ENCODE assay signal across 8 cellular contexts in the genomic region with DNA sequence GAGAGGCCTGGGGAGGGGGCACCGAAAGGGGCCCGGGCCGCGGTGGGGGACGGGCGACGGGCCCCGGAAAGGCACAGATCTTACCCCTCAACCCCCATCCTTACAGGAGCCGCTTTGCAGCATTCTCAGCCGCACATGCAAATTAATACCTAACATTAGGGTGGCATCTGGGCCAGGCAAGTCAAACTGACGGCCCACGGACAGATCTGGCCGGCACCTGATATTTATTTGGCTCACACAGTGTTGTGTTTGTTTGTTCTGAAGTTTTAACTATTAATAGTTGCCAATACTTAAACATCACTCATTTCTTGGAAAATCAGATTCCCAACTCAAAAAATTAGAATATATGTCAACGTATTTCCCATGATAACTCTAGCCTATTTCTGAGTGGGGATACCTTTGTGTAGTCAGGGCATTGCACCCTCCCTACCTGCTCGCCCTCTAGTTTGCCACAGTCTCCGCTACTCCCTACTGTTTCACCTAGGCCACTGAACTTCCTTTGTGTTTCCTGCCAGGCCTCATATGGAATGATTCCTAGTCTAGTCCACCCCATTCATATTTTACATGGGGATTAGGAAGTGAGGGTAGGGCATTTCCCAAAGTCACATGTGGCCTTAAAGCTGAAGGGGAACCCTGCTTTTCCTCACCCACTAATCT.
DNase-seq lines count a peak whose midpoint lies in the region; ATAC-seq, FAIRE-seq and TF ChIP-seq lines count a peak whose summit lies in the region.

No MANE protein-coding gene starts in this region.

- H2AFZ ChIP-seq in Karpas-422 (ENCODE audit: low read length) (peak overlapping the region; percentile 75), neural cell (ENCODE audit: low read depth, low read length) (peak overlapping the region; percentile 69)

- H3K4me1 ChIP-seq in Karpas-422 (ENCODE audit: low read length), result peaks cover 18% of the 10 kb centered on the region
- H3K4me1 ChIP-seq in effector memory CD4-positive, alpha-beta T cell (ENCODE audit: control insufficient read depth, insufficient read depth, low read length, poor library complexity, severe bottlenecking), result peaks cover 6% of the 10 kb centered on the region

- H3K27me3 ChIP-seq in Karpas-422 (ENCODE audit: low read length) (no peaks in the 10 kb centered on the region), neural cell (ENCODE audit: insufficient read depth, low read depth, low read length) (no peaks in the 10 kb centered on the region)
- H3K27me3 ChIP-seq in effector memory CD4-positive, alpha-beta T cell (replicated peaks; ENCODE audit: control insufficient read depth, insufficient read depth, low read length, poor library complexity, severe bottlenecking), result no peaks in the 10 kb centered on the region

- TF ChIP-seq CTCF in GM12864 (IDR thresholded peaks at IDR 0.05; ENCODE audit: low read depth, low read length, missing control alignments), result no peak
- no peak for TF ChIP-seq CTCF in neural cell (IDR thresholded peaks at IDR 0.05; ENCODE audit: poor library complexity, severe bottlenecking)

- no peaks in the 10 kb centered on the region for H3F3A ChIP-seq in neural cell (ENCODE audit: insufficient read depth, low read length, poor library complexity, severe bottlenecking)

- H3K4me2 ChIP-seq in Karpas-422 (ENCODE audit: low read depth, low read length, poor library complexity, severe bottlenecking) (peak overlapping the region; percentile 77), neural cell (ENCODE audit: low read length) (peak overlapping the region; percentile 30)

- peak overlapping the region; percentile 69 for H3K9ac ChIP-seq in Karpas-422 (ENCODE audit: low read length)
- H3K9ac ChIP-seq in neural cell (ENCODE audit: low read length), result peak overlapping the region; percentile 63

- H3K9me3 ChIP-seq in Karpas-422 (ENCODE audit: low read length) (no peaks in the 10 kb centered on the region), neural cell (ENCODE audit: low read length) (no peaks in the 10 kb centered on the region)
- H3K9me3 ChIP-seq in effector memory CD4-positive, alpha-beta T cell (ENCODE audit: control insufficient read depth, low read length), result no peaks in the 10 kb centered on the region

- H4K20me1 ChIP-seq in Karpas-422 (ENCODE audit: insufficient read depth, low read depth, low read length) (no peaks in the 10 kb centered on the region), neural cell (ENCODE audit: insufficient read depth) (no peaks in the 10 kb centered on the region)

- H3K27ac ChIP-seq in Karpas-422 (ENCODE audit: low read length) (peak overlapping the region; percentile 62), neural cell (ENCODE audit: low read length) (peak overlapping the region; percentile 20)
- H3K27ac ChIP-seq in effector memory CD4-positive, alpha-beta T cell (ENCODE audit: insufficient read depth, low read length, poor library complexity, severe bottlenecking), result no peak overlapping the region

- H3K79me2 ChIP-seq in Karpas-422 (ENCODE audit: low read length), result peaks cover 13% of the 10 kb centered on the region; the same call in 1 of the 2 replicates
- H3K79me2 ChIP-seq in neural cell (replicated peaks; ENCODE audit: insufficient read depth, low read length), result no peaks in the 10 kb centered on the region

- no peak for TF ChIP-seq EP300 in neural cell (conservative IDR thresholded peaks at IDR 0.05; ENCODE audit: poor library complexity, severe bottlenecking)

- H3K9me2 ChIP-seq in Karpas-422 (replicated peaks; ENCODE audit: insufficient read depth, low read length) (no peaks in the 10 kb centered on the region), neural cell (ENCODE audit: insufficient read depth, low read length) (no peaks in the 10 kb centered on the region)

- no peak for DNase-seq in GM12864 (ENCODE audit: low read depth)
- DNase-seq in Karpas-422, result no peak
- no peak for DNase-seq in effector memory CD4-positive, alpha-beta T cell
- no peak for DNase-seq in ureter (ENCODE audit: low spot score)
- DNase-seq in LoVo (ENCODE audit: low spot score), result no peak
- no peak for DNase-seq in frontal cortex (ENCODE audit: low spot score in 2 of 2)

- H3K36me3 ChIP-seq in Karpas-422 (ENCODE audit: insufficient read depth, low read length), result no peaks in the 10 kb centered on the region
- H3K36me3 ChIP-seq in effector memory CD4-positive, alpha-beta T cell (ENCODE audit: control insufficient read depth, insufficient read depth, low read length), result no peaks in the 10 kb centered on the region
- H3K36me3 ChIP-seq in neural cell (ENCODE audit: insufficient read depth, low read length), result no peaks in the 10 kb centered on the region

- FAIRE-seq in frontal cortex (lab: Jason Lieb, UNC), result no peak

- H3K4me3 ChIP-seq in GM12864 (ENCODE audit: low read depth, low read length) (peak overlapping the region; percentile 65), Karpas-422 (ENCODE audit: low read length) (peak overlapping the region; percentile 68), neural cell (ENCODE audit: low read length) (peak overlapping the region; percentile 69)
- peak overlapping the region; percentile 57 for H3K4me3 ChIP-seq in effector memory CD4-positive, alpha-beta T cell (ENCODE audit: insufficient read depth, low read depth, low read length, poor library complexity, severe bottlenecking)

- no peak for TF ChIP-seq RAD21 in neural cell (conservative IDR thresholded peaks at IDR 0.05)

- ATAC-seq in GM21723 (IDR thresholded peaks at IDR 0.05; ENCODE audit: unreplicated experiment), result peak; percentile 60

TF ChIP-seq in neural cell, 6 proteins besides CTCF, POLR2A, EP300 and RAD21:
- TF ChIP-seq, protein P1, sequence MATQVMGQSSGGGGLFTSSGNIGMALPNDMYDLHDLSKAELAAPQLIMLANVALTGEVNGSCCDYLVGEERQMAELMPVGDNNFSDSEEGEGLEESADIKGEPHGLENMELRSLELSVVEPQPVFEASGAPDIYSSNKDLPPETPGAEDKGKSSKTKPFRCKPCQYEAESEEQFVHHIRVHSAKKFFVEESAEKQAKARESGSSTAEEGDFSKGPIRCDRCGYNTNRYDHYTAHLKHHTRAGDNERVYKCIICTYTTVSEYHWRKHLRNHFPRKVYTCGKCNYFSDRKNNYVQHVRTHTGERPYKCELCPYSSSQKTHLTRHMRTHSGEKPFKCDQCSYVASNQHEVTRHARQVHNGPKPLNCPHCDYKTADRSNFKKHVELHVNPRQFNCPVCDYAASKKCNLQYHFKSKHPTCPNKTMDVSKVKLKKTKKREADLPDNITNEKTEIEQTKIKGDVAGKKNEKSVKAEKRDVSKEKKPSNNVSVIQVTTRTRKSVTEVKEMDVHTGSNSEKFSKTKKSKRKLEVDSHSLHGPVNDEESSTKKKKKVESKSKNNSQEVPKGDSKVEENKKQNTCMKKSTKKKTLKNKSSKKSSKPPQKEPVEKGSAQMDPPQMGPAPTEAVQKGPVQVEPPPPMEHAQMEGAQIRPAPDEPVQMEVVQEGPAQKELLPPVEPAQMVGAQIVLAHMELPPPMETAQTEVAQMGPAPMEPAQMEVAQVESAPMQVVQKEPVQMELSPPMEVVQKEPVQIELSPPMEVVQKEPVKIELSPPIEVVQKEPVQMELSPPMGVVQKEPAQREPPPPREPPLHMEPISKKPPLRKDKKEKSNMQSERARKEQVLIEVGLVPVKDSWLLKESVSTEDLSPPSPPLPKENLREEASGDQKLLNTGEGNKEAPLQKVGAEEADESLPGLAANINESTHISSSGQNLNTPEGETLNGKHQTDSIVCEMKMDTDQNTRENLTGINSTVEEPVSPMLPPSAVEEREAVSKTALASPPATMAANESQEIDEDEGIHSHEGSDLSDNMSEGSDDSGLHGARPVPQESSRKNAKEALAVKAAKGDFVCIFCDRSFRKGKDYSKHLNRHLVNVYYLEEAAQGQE (IDR thresholded peaks at IDR 0.05; ENCODE audit: borderline replicate concordance), result no peak
- TF ChIP-seq TAF1 (IDR thresholded peaks at IDR 0.05; ENCODE audit: low read depth) (no peak), POLR2AphosphoS5 (IDR thresholded peaks at IDR 0.05) (no peak), SMC3 (conservative IDR thresholded peaks at IDR 0.05; ENCODE audit: poor library complexity) (no peak), EZH2 (IDR thresholded peaks at IDR 0.05; ENCODE audit: borderline replicate concordance, insufficient read depth, low read length, poor library complexity, severe bottlenecking) (no peak), MXI1 (conservative IDR thresholded peaks at IDR 0.05; ENCODE audit: poor library complexity, severe bottlenecking) (no peak)
